In genomic region chr1:85638412-85638811, GRCh38 we compare ENCODE assay signal across 8 cellular contexts.
"Had no signal": no experiment of that assay in that cellular context is flagged by ENCODE, and none has a peak within 500 bp of the region (broad histone marks: within the 10 kb centered on the region; RNA-seq: fewer than 3 reads in every experiment).

No MANE protein-coding gene starts in this region.

- H3K4me3 ChIP-seq: GM23248, GM23338, HAP-1 had no signal

- H3K36me3 ChIP-seq: HAP-1 had no signal

- H3K4me3 Mint-ChIP-seq: GM23338, H9, HFFc6 had no signal

- H3K27ac Mint-ChIP-seq: GM23338, H9, HFFc6 had no signal

- DNase-seq: GM23248, GOT3, H9, HCEC 1CT, HFFc6 had no signal

- ATAC-seq: GM23338, HCT116 had no signal

- H3K4me1 ChIP-seq: HAP-1 had no signal

- H3K27ac ChIP-seq: GM23248 had no signal

- H3K9ac ChIP-seq: GM23248 had no signal
